ENCODE assay signal across 18 cellular contexts in the genomic region with DNA sequence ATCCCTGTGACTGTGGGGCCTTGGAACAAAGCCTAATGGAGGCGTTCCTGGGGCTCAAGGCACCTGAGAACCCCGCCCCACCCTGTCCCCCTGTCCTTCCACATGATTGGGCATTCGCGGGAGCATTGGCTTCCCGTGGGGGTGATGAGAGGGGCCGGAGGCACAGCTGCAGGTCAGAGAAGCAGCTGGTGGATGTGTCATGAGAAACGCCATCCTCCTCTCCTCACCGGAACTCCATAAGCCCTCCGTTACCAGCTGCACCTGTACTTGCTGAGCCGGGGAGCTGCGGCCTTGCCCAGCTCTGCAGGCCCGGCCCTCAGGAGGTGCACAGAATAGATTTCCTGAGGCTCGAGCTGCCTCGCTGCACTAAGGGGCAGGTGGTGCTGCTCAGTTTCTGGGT. TPM values are rescaled to one million over a fixed set of nuclear protein-coding genes. Genes with fewer than 3 reads are reported as not detected.
A peak's percentile ranks its signal among the peaks of the same experiment; 100 is the strongest.
DNase-seq lines count a peak whose midpoint lies in the region; TF ChIP-seq lines count a peak whose summit lies in the region.
"Had no signal": no experiment of that assay in that cellular context is flagged by ENCODE, and none has a peak within 500 bp of the region (broad histone marks: within the 10 kb centered on the region; RNA-seq: fewer than 3 reads in every experiment).

No MANE protein-coding gene starts in this region.

- no peaks in the 10 kb centered on the region for H3K27me3 ChIP-seq in breast epithelium
- no peaks in the 10 kb centered on the region for H3K27me3 ChIP-seq in dorsolateral prefrontal cortex
- H3K27me3 ChIP-seq in tibial nerve, result no peaks in the 10 kb centered on the region
- H3K27me3 ChIP-seq in HAP-1 (ENCODE audit: low read depth), result no peaks in the 10 kb centered on the region
- no peaks in the 10 kb centered on the region for H3K27me3 ChIP-seq in PC-9 (ENCODE audit: insufficient read depth, low read depth)

- intact Hi-C loops in breast epithelium (cut with DNase I; ENCODE audit: low total_unique reads), result no loop called here
- intact Hi-C loops in MCF 10A (cut with micrococcal nuclease), result no loop called here
- intact Hi-C loops in dorsolateral prefrontal cortex (cut with DNase I), result no loop called here
- intact Hi-C loops in PC-9 (cut with micrococcal nuclease; ENCODE audit: unreplicated experiment), result no loop called here

- H3K9me2 ChIP-seq in PC-9 (ENCODE audit: insufficient read depth), result no peaks in the 10 kb centered on the region

- DNase-seq in breast epithelium (ENCODE audit: low spot score in 2 of 2) (no peak), MCF 10A (ENCODE audit: unreplicated experiment) (no peak), dorsolateral prefrontal cortex (no peak), myocyte (ENCODE audit: low read depth) (peak; percentile 87), tibial nerve (ENCODE audit: low spot score in 2 of 2) (no peak), OCI-M2 (lab: John Stamatoyannopoulos, UW; ENCODE audit: unreplicated experiment) (no peak), HAP-1 (ENCODE audit: low spot score in 2 of 2) (no peak), PC-9 (no peak)
- DNase-seq: GF-D8; GOT3; NCI-H146; NCI-H510A treated with DMSO at 0.1 percent for 48 hours; OCI-M1; stimulated activated CD4-positive, alpha-beta T cell treated with anti-CD3 and anti-CD28 coated beads, Interleukin-4, amount 100 ng/mL, for 4 hours; T-helper 2 cell had no signal

- peaks cover 19% of the 10 kb centered on the region for H3K4me1 Mint-ChIP-seq in MCF 10A (ENCODE audit: insufficient read depth, unreplicated experiment)

- in situ Hi-C loops in HAP-1 (cut with MboI; ENCODE audit: low sequenced_read_pairs), result no loop called here

- TF ChIP-seq EP300 in tibial nerve (IDR thresholded peaks at IDR 0.05), result no peak

- H3K9me3 ChIP-seq in breast epithelium (no peaks in the 10 kb centered on the region), tibial nerve (no peaks in the 10 kb centered on the region), HAP-1 (no peaks in the 10 kb centered on the region), PC-9 (ENCODE audit: insufficient read depth, low read depth) (no peaks in the 10 kb centered on the region)

- no peak for TF ChIP-seq POLR2A in breast epithelium (IDR thresholded peaks at IDR 0.05)
- TF ChIP-seq POLR2A in tibial nerve (IDR thresholded peaks at IDR 0.05), result no peak

- H3K27ac ChIP-seq in breast epithelium, result peak overlapping the region; percentile 85 to 99
- H3K27ac ChIP-seq in dorsolateral prefrontal cortex, result peak overlapping the region in 57 of 59 donors; percentile 29 to 94 (median 80)
- H3K27ac ChIP-seq in tibial nerve, result peak overlapping the region in 3 of 4 donors; percentile 71 to 92 (median 86)
- H3K27ac ChIP-seq in PC-9, result no peak overlapping the region

- no peaks in the 10 kb centered on the region for H3K36me3 ChIP-seq in breast epithelium
- peaks cover 0 to 71% (median 29%) of the 10 kb centered on the region in 3 donors for H3K36me3 ChIP-seq in tibial nerve
- H3K36me3 ChIP-seq in HAP-1 (replicated peaks), result peaks cover 64% of the 10 kb centered on the region
- peaks cover 52% of the 10 kb centered on the region for H3K36me3 ChIP-seq in PC-9 (ENCODE audit: low read depth)

- 65 to 69% methylated on average over 10 to 14 of the region's 14 CpGs for WGBS in tibial nerve, 2 donors

- no peaks in the 10 kb centered on the region for H3K27me3 Mint-ChIP-seq in MCF 10A (ENCODE audit: insufficient read depth, unreplicated experiment)
- H3K27me3 Mint-ChIP-seq: stimulated activated memory B cell treated with anti-CD40 and anti-IgM and Interleukin-4, amounts not matched to agents 10 μg/mL and 1 μg/mL and 100 μg/mL, for 72 hours had no signal

- H3K9me3 Mint-ChIP-seq in MCF 10A (ENCODE audit: unreplicated experiment), result no peaks in the 10 kb centered on the region
- H3K9me3 Mint-ChIP-seq: activated naive CD4-positive, alpha-beta T cell treated with anti-CD3 and anti-CD28 coated beads, Interleukin-2, amount 50 U/mL, for 72 hours; stimulated activated memory B cell treated with anti-CD40 and anti-IgM and Interleukin-4, amounts not matched to agents 10 μg/mL and 1 μg/mL and 100 μg/mL, for 72 hours had no signal

- peaks cover 85% of the 10 kb centered on the region for H3K79me2 ChIP-seq in PC-9 (ENCODE audit: low read depth)

- no peak overlapping the region for H3K4me2 ChIP-seq in PC-9

- peaks cover 95% of the 10 kb centered on the region for H3K36me3 Mint-ChIP-seq in MCF 10A (ENCODE audit: insufficient read depth, unreplicated experiment)

- H3K27ac Mint-ChIP-seq in MCF 10A (ENCODE audit: low read depth, unreplicated experiment), result no peak overlapping the region
- H3K27ac Mint-ChIP-seq: activated naive CD4-positive, alpha-beta T cell treated with anti-CD3 and anti-CD28 coated beads, Interleukin-2, amount 50 U/mL, for 72 hours; stimulated activated memory B cell treated with anti-CD40 and anti-IgM and Interleukin-4, amounts not matched to agents 10 μg/mL and 1 μg/mL and 100 μg/mL, for 72 hours had no signal

- peaks cover 22% of the 10 kb centered on the region for H4K20me1 ChIP-seq in PC-9 (ENCODE audit: insufficient read depth)

- CTCF ChIA-PET in MCF 10A (lab: Yijun Ruan, JAX), result interaction anchor here (0.6 to 0.9 kb wide), 2 partner anchors 68 to 97 kb away, joined by 3 read pairs; no protein-coding TSS in a partner anchor
- CTCF ChIA-PET in PC-9 (lab: Charles Lee), result no interaction called here

- H2AFZ ChIP-seq in PC-9, result no peak overlapping the region

- H3F3A ChIP-seq in PC-9 (ENCODE audit: insufficient read depth, low read depth), result peaks cover 59% of the 10 kb centered on the region

- H3K4me1 ChIP-seq in breast epithelium (peaks cover 4 to 15% of the 10 kb centered on the region in 2 donors), tibial nerve (peaks cover 0 to 89% (median 66%) of the 10 kb centered on the region in 4 donors), HAP-1 (no peaks in the 10 kb centered on the region), PC-9 (replicated peaks; ENCODE audit: insufficient read depth) (peaks cover 16% of the 10 kb centered on the region)

- TF ChIP-seq CTCF in breast epithelium (IDR thresholded peaks at IDR 0.05), result no peak
- TF ChIP-seq CTCF in MCF 10A (IDR thresholded peaks at IDR 0.05; ENCODE audit: unreplicated experiment), result no peak
- TF ChIP-seq CTCF in dorsolateral prefrontal cortex (IDR thresholded peaks at IDR 0.05 in 54 of 56, conservative IDR thresholded peaks at IDR 0.05 in 2 of 56; ENCODE audit: low read depth in 1 of 56, partially characterized antibody in 56 of 56), result no peak
- TF ChIP-seq CTCF in tibial nerve (IDR thresholded peaks at IDR 0.05), result no peak
- TF ChIP-seq CTCF in PC-9 (conservative IDR thresholded peaks at IDR 0.05), result no peak

- H3K4me3 Mint-ChIP-seq in MCF 10A (ENCODE audit: unreplicated experiment), result no peak overlapping the region
- H3K4me3 Mint-ChIP-seq: stimulated activated memory B cell treated with anti-CD40 and anti-IgM and Interleukin-4, amounts not matched to agents 10 μg/mL and 1 μg/mL and 100 μg/mL, for 72 hours had no signal

- H3K4me3 ChIP-seq in breast epithelium (no peak overlapping the region), dorsolateral prefrontal cortex (no peak overlapping the region), tibial nerve (no peak overlapping the region), HAP-1 (no peak overlapping the region), PC-9 (no peak overlapping the region)

- BruUV-seq in MCF 10A (replicated peaks; lab: Mats Ljungman, UMichigan) (no TSS peak), PC-9 (replicated peaks; lab: Mats Ljungman, UMichigan) (no TSS peak)

- POLR2A ChIA-PET in MCF 10A (lab: Yijun Ruan, JAX) (interaction anchor here (0.7 kb wide), 1 partner anchor 55 kb away, joined by 3 read pairs; a partner anchor contains a TSS), PC-9 (lab: Charles Lee; ENCODE audit: unreplicated experiment) (no interaction called here)

RNA-seq across cellular contexts. Expression of a gene that starts 42.0 kb away (rescaled TPM):
- 1 to 10 TPM in 2 of 3 donors, under 1 TPM in 1; 0.16 to 9.2 (median 4.1) TPM for total RNA-seq in breast epithelium
- not detected in 2 replicates for total RNA-seq in MCF 10A (2022)
- total RNA-seq in dorsolateral prefrontal cortex, result 1 to 10 TPM in 55 of 120 experiments, under 1 TPM in 32, not detected in 33; 0.19 to 3.0 (median 1.2) TPM
- total RNA-seq in myocyte, result 0.21 TPM in 1 of 2 replicates, not detected in the other
- 0.29 TPM for polyA plus RNA-seq in myocyte (2012)
- total RNA-seq in tibial nerve, result 1 to 10 TPM; 3.5 to 5.7 (median 4.8) TPM
- 38.4 and 43.9 TPM in 2 replicates for total RNA-seq in PC-9 (2021)
- total RNA-seq: A172 had no signal

RNA-seq across cellular contexts. Expression of a gene that starts 54.8 kb away (rescaled TPM):
- total RNA-seq in breast epithelium (100 to 1,000 TPM; 182 to 296 (median 269) TPM), MCF 10A (2022) (300 and 320 TPM in 2 replicates), dorsolateral prefrontal cortex (100 to 1,000 TPM; 271 to 539 (median 377) TPM), myocyte (350 and 441 TPM in 2 replicates), tibial nerve (100 to 1,000 TPM; 342 to 463 (median 382) TPM), PC-9 (2021) (1,066 and 1,233 TPM in 2 replicates)
- 758 TPM for polyA plus RNA-seq in myocyte (2012)
